Comparison of ENCODE assay signal across 8 cellular contexts in genomic region chr18:32158108-32158624, GRCh38. TPM values are rescaled to one million over a fixed set of nuclear protein-coding genes. Genes with fewer than 3 reads are reported as not detected.
A peak's percentile ranks its signal among the peaks of the same experiment; 100 is the strongest.
DNase-seq lines count a peak whose midpoint lies in the region; ATAC-seq and TF ChIP-seq lines count a peak whose summit lies in the region.

No MANE protein-coding gene starts in this region.

- H3K4me3 ChIP-seq in GM12875 (ENCODE audit: low read depth, low read length) (no peak overlapping the region), cardiac muscle cell (no peak overlapping the region), psoas muscle (peak overlapping the region; percentile 46), uterus (peak overlapping the region in 1 of 2 donors; percentile 24)

- peaks cover 5% of the 10 kb centered on the region for H3K27me3 ChIP-seq in cardiac muscle cell
- H3K27me3 ChIP-seq in psoas muscle (ENCODE audit: insufficient read depth in 3 of 3, low read length in 2 of 3): no peaks in the 10 kb centered on the region
- H3K27me3 ChIP-seq in uterus: no peaks in the 10 kb centered on the region

- 3 to 6% (median 4%) methylated on average over 22 of the region's 22 CpGs for WGBS in psoas muscle, 3 donors

- H3K4me1 Mint-ChIP-seq in activated naive CD8-positive, alpha-beta T cell treated with anti-CD3 and anti-CD28 coated beads, Interleukin-2, amount 10 ng/mL, durations not matched to agents 7 days and 5 days: peaks cover 9% of the 10 kb centered on the region

- no peak for TF ChIP-seq POLR2A in uterus (IDR thresholded peaks at IDR 0.05)

- H3K36me3 ChIP-seq in cardiac muscle cell (no peaks in the 10 kb centered on the region), psoas muscle (ENCODE audit: insufficient read depth in 1 of 2, low read depth in 1 of 2) (no peaks in the 10 kb centered on the region), uterus (no peaks in the 10 kb centered on the region)

- POLR2A ChIA-PET in activated naive CD8-positive, alpha-beta T cell treated with anti-CD3 and anti-CD28 coated beads, Interleukin-2, amount 10 ng/mL, durations not matched to agents 7 days and 5 days (lab: Charles Lee): interaction anchor here (0.6 to 1.3 kb wide), 2 partner anchors 139 to 213 kb away, joined by 3 read pairs; partner anchors contain the start of gene RNF125

- DNase-seq in NCI-H1105 (lab: John Stamatoyannopoulos, UW) (peak; percentile 84), SKM-1 treated with dmso at 0.1 percent for 144 hours (lab: John Stamatoyannopoulos, UW; ENCODE audit: unreplicated experiment) (peak; percentile 80), cardiac muscle cell (ENCODE audit: low read depth in 1 of 2, low spot score in 1 of 2) (peak; percentile 92), psoas muscle (peak; percentile 71 to 84), uterus (peak; percentile 75 to 76)
- peak; percentile 62 for DNase-seq in activated naive CD8-positive, alpha-beta T cell treated with anti-CD3 and anti-CD28 coated beads, Interleukin-2, amount 10 ng/mL, durations not matched to agents 7 days and 5 days

- no peaks in the 10 kb centered on the region for H3K9me3 ChIP-seq in cardiac muscle cell (ENCODE audit: low read depth)
- no peaks in the 10 kb centered on the region for H3K9me3 ChIP-seq in psoas muscle
- no peaks in the 10 kb centered on the region for H3K9me3 ChIP-seq in uterus

- ATAC-seq in HG02763 (IDR thresholded peaks at IDR 0.05; ENCODE audit: unreplicated experiment) (peak; percentile 95), psoas muscle (peak; percentile 95 to 100 (median 98))
- ATAC-seq in activated naive CD8-positive, alpha-beta T cell treated with anti-CD3 and anti-CD28 coated beads, Interleukin-2, amount 10 ng/mL, durations not matched to agents 7 days and 5 days (ENCODE audit: low read depth): peak; percentile 89

- H3K27me3 Mint-ChIP-seq in activated naive CD8-positive, alpha-beta T cell treated with anti-CD3 and anti-CD28 coated beads, Interleukin-2, amount 10 ng/mL, durations not matched to agents 7 days and 5 days: peaks cover 6% of the 10 kb centered on the region

- intact Hi-C loops in psoas muscle (cut with DNase I) (loop anchor here (2.0 to 10.0 kb wide), 3 partner anchors 313 to 395 kb away; partner anchors contain the start of gene GAREM1 (in 2 of the 2)), uterus (cut with DNase I; ENCODE audit: low total_unique reads) (no loop called here)

- H3K36me3 Mint-ChIP-seq in activated naive CD8-positive, alpha-beta T cell treated with anti-CD3 and anti-CD28 coated beads, Interleukin-2, amount 10 ng/mL, durations not matched to agents 7 days and 5 days: peaks cover 2% of the 10 kb centered on the region

- H3K9me3 Mint-ChIP-seq in activated naive CD8-positive, alpha-beta T cell treated with anti-CD3 and anti-CD28 coated beads, Interleukin-2, amount 10 ng/mL, durations not matched to agents 7 days and 5 days: peaks cover 2% of the 10 kb centered on the region

- no peak overlapping the region for H3K27ac Mint-ChIP-seq in activated naive CD8-positive, alpha-beta T cell treated with anti-CD3 and anti-CD28 coated beads, Interleukin-2, amount 10 ng/mL, durations not matched to agents 7 days and 5 days

- H3K4me1 ChIP-seq in cardiac muscle cell (ENCODE audit: low read depth) (no peaks in the 10 kb centered on the region), psoas muscle (peaks cover 6% of the 10 kb centered on the region), uterus (no peaks in the 10 kb centered on the region)

- TF ChIP-seq CTCF in GM12875 (IDR thresholded peaks at IDR 0.05; ENCODE audit: borderline replicate concordance, insufficient read depth, low read depth, low read length): peak; percentile 72
- peak; percentile 85 for TF ChIP-seq CTCF in cardiac muscle cell (IDR thresholded peaks at IDR 0.05; ENCODE audit: low read depth, low read length)
- TF ChIP-seq CTCF in psoas muscle (IDR thresholded peaks at IDR 0.05): peak; percentile 83
- peak; percentile 83 to 88 (median 85) for TF ChIP-seq CTCF in uterus (IDR thresholded peaks at IDR 0.05)

- H3K4me3 Mint-ChIP-seq in activated naive CD8-positive, alpha-beta T cell treated with anti-CD3 and anti-CD28 coated beads, Interleukin-2, amount 10 ng/mL, durations not matched to agents 7 days and 5 days: peak overlapping the region; percentile 83

- H3K27ac ChIP-seq in cardiac muscle cell (no peak overlapping the region), psoas muscle (no peak overlapping the region), uterus (no peak overlapping the region)

RNA-seq across cellular contexts. Expression of gene MEP1B, which starts 31.7 kb away (rescaled TPM):
- not detected for total RNA-seq in activated naive CD8-positive, alpha-beta T cell treated with anti-CD3 and anti-CD28 coated beads, Interleukin-2, amount 10 ng/mL, durations not matched to agents 7 days and 5 days
- 0.04 and 0.09 TPM in 2 replicates for total RNA-seq in cardiac muscle cell
- 0.34 TPM in 1 of 2 replicates, not detected in the other for polyA plus RNA-seq in cardiac muscle cell
- total RNA-seq in psoas muscle: under 1 TPM in 1 of 4 donors, not detected in 3; 0.38 TPM
- polyA plus RNA-seq in psoas muscle: under 1 TPM in 1 of 3 donors, not detected in 2; 0.16 TPM
- total RNA-seq in uterus: not detected
